ENCODE assay signal across 11 cellular contexts in the genomic region with DNA sequence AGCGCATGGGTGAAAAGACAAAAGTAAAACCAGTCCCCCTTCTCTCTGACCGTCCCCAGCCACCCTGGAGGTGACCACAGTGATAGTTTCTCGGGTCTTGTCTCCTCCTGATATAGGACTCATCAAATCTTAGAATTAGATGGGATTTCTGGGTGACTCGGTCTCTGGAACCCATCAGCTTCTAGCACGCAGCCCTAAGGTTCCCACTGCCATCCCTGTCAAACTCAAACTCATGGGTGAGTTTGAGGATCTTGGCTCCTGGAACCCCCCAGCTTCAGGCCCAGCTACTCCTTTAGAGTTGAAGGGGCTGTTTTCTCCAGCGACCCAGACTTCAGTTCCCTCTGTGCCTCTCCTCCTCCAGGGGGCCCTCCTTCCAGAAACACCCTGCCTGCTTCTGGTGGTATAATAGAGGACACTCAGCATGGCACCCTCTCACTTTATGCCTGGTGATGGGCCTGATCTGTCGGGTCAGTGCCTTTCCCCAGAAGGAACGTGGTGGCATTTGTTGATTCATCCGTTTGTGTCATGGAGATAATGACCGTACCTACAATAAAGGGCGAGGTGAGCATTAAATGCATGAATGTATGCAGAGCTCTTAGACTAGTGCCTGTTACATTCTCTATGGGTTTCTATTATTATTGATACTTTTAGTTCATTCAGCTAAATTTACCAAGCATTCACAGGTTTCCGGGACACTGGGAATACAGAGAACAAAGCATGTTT. TPM values are rescaled to one million over a fixed set of nuclear protein-coding genes. Genes with fewer than 3 reads are reported as not detected.
DNase-seq lines count a peak whose midpoint lies in the region; ATAC-seq and TF ChIP-seq lines count a peak whose summit lies in the region.
"Had no signal": no experiment of that assay in that cellular context is flagged by ENCODE, and none has a peak within 500 bp of the region (broad histone marks: within the 10 kb centered on the region; RNA-seq: fewer than 3 reads in every experiment).

No MANE protein-coding gene starts in this region.

- intact Hi-C loops in natural killer cell (cut with micrococcal nuclease) = loop anchor here (2.0 kb wide), 1 partner anchor 151 kb away; no protein-coding TSS in a partner anchor

- H3K4me1 ChIP-seq in iPS-18a (ENCODE audit: control insufficient read depth, low read depth, low read length) (peaks cover 10% of the 10 kb centered on the region), smooth muscle cell (ENCODE audit: low read depth) (peaks cover 8% of the 10 kb centered on the region)

- H3K4me3 ChIP-seq in LNCaP clone FGC (ENCODE audit: low read depth, low read length) (no peak overlapping the region), iPS-18a (ENCODE audit: low read length) (no peak overlapping the region), smooth muscle cell (no peak overlapping the region)

- H3K27ac ChIP-seq in iPS-18a (ENCODE audit: low read length) (no peak overlapping the region), smooth muscle cell (ENCODE audit: low read depth) (peak overlapping the region; percentile 77)

- H3K27me3 Mint-ChIP-seq in brain (peaks cover 2% of the 10 kb centered on the region), natural killer cell (ENCODE audit: low read depth in 2 of 2) (no peaks in the 10 kb centered on the region)
- no peaks in the 10 kb centered on the region for H3K27me3 Mint-ChIP-seq in stimulated activated naive B cell treated with anti-CD40 and anti-IgM and Interleukin-4, amounts not matched to agents 10 μg/mL and 1 μg/mL and 100 μg/mL, for 72 hours
- H3K27me3 Mint-ChIP-seq: activated CD4-positive, alpha-beta T cell treated with anti-CD3 and anti-CD28 coated beads for 36 hours had no signal

- peak overlapping the region in 3 of 5 experiments; percentile 60 to 75 (median 74) for H3K27ac Mint-ChIP-seq in brain
- no peak overlapping the region for H3K27ac Mint-ChIP-seq in natural killer cell
- no peak overlapping the region for H3K27ac Mint-ChIP-seq in stimulated activated naive B cell treated with anti-CD40 and anti-IgM and Interleukin-4, amounts not matched to agents 10 μg/mL and 1 μg/mL and 100 μg/mL, for 72 hours
- H3K27ac Mint-ChIP-seq: activated CD4-positive, alpha-beta T cell treated with anti-CD3 and anti-CD28 coated beads for 36 hours had no signal

- no peak overlapping the region for H3K4me3 Mint-ChIP-seq in brain
- H3K4me3 Mint-ChIP-seq in natural killer cell = no peak overlapping the region
- H3K4me3 Mint-ChIP-seq in stimulated activated naive B cell treated with anti-CD40 and anti-IgM and Interleukin-4, amounts not matched to agents 10 μg/mL and 1 μg/mL and 100 μg/mL, for 72 hours = no peak overlapping the region
- H3K4me3 Mint-ChIP-seq: activated CD4-positive, alpha-beta T cell treated with anti-CD3 and anti-CD28 coated beads for 36 hours; activated T-cell treated with anti-CD3 and anti-CD28 coated beads, Interleukin-2, amount 50 U/mL, for 4 hours had no signal

- H3K79me2 ChIP-seq in smooth muscle cell (ENCODE audit: low read depth) = no peaks in the 10 kb centered on the region

- DNase-seq in LNCaP clone FGC (ENCODE audit: low read depth) (no peak), smooth muscle cell (lab: John Stamatoyannopoulos, UW; ENCODE audit: unreplicated experiment) (no peak), natural killer cell (no peak)
- DNase-seq in stimulated activated naive B cell treated with anti-CD40 and anti-IgM and Interleukin-4, amounts not matched to agents 10 μg/mL and 1 μg/mL and 100 μg/mL, for 72 hours = no peak
- DNase-seq: NCI-H524 treated with DMSO at 0.1 percent for 48 hours had no signal

- H3K36me3 ChIP-seq in iPS-18a (ENCODE audit: control insufficient read depth, low read depth, low read length) = peaks cover 35% of the 10 kb centered on the region
- H3K36me3 ChIP-seq in smooth muscle cell (ENCODE audit: low read depth) = no peaks in the 10 kb centered on the region

- WGBS in smooth muscle cell (ENCODE audit: low lambda C conversion rate) = 89% methylated on average over 12 of the region's 12 CpGs

- H3K9me3 ChIP-seq in iPS-18a (ENCODE audit: control insufficient read depth, low read depth, low read length) (no peaks in the 10 kb centered on the region), smooth muscle cell (replicated peaks; ENCODE audit: low read depth) (no peaks in the 10 kb centered on the region)

- H3K4me1 Mint-ChIP-seq in brain (peaks cover 23% of the 10 kb centered on the region), natural killer cell (peaks cover 0 to 3% of the 10 kb centered on the region in 2 donors)
- peaks cover 5 to 14% of the 10 kb centered on the region in 2 donors for H3K4me1 Mint-ChIP-seq in stimulated activated naive B cell treated with anti-CD40 and anti-IgM and Interleukin-4, amounts not matched to agents 10 μg/mL and 1 μg/mL and 100 μg/mL, for 72 hours
- H3K4me1 Mint-ChIP-seq: activated CD4-positive, alpha-beta T cell treated with anti-CD3 and anti-CD28 coated beads for 36 hours had no signal

- H3K36me3 Mint-ChIP-seq in brain (peaks cover 31% of the 10 kb centered on the region), natural killer cell (no peaks in the 10 kb centered on the region)
- H3K36me3 Mint-ChIP-seq in stimulated activated naive B cell treated with anti-CD40 and anti-IgM and Interleukin-4, amounts not matched to agents 10 μg/mL and 1 μg/mL and 100 μg/mL, for 72 hours = peaks cover 54 to 68% of the 10 kb centered on the region in 2 donors

- H2AFZ ChIP-seq in smooth muscle cell (ENCODE audit: low read depth) = peak overlapping the region; percentile 0

- no peaks in the 10 kb centered on the region for H4K20me1 ChIP-seq in smooth muscle cell (ENCODE audit: low read depth)

- no peaks in the 10 kb centered on the region for H3K27me3 ChIP-seq in iPS-18a (ENCODE audit: control insufficient read depth, insufficient read depth, low read length)
- no peaks in the 10 kb centered on the region for H3K27me3 ChIP-seq in smooth muscle cell (ENCODE audit: low read depth)

- TF ChIP-seq CTCF in LNCaP clone FGC (IDR thresholded peaks at IDR 0.05; ENCODE audit: control insufficient read depth, extremely low read depth, insufficient read depth) = 0 out of 2 replicates have a peak, but pooled peaks have one; percentile 6
- no peak for TF ChIP-seq CTCF in brain (conservative IDR thresholded peaks at IDR 0.05)
- TF ChIP-seq CTCF in smooth muscle cell (IDR thresholded peaks at IDR 0.05; ENCODE audit: borderline replicate concordance, insufficient read depth, poor library complexity, severe bottlenecking) = no peak
- TF ChIP-seq CTCF in natural killer cell (IDR thresholded peaks at IDR 0.05) = no peak

- ATAC-seq in GM21515 (IDR thresholded peaks at IDR 0.05; ENCODE audit: unreplicated experiment) = no peak
- ATAC-seq in natural killer cell = no peak
- ATAC-seq in HG03095 (IDR thresholded peaks at IDR 0.05; ENCODE audit: unreplicated experiment) = no peak
- ATAC-seq in stimulated activated naive B cell treated with anti-CD40 and anti-IgM and Interleukin-4, amounts not matched to agents 10 μg/mL and 1 μg/mL and 100 μg/mL, for 72 hours (replicated peaks) = no peak

- H3K4me2 ChIP-seq in smooth muscle cell = peak overlapping the region; percentile 3

- H3K9me3 Mint-ChIP-seq in brain = peaks cover 0 to 20% (median 8%) of the 10 kb centered on the region in 5 experiments
- H3K9me3 Mint-ChIP-seq in natural killer cell = no peaks in the 10 kb centered on the region
- H3K9me3 Mint-ChIP-seq in stimulated activated naive B cell treated with anti-CD40 and anti-IgM and Interleukin-4, amounts not matched to agents 10 μg/mL and 1 μg/mL and 100 μg/mL, for 72 hours = peaks cover 0 to 5% of the 10 kb centered on the region in 2 donors
- H3K9me3 Mint-ChIP-seq: activated T-cell treated with anti-CD3 and anti-CD28 coated beads, Interleukin-2, amount 50 U/mL, for 4 hours had no signal

- peak overlapping the region; percentile 38 for H3K9ac ChIP-seq in iPS-18a (ENCODE audit: low read length)
- H3K9ac ChIP-seq in smooth muscle cell (ENCODE audit: low read depth) = peak overlapping the region; percentile 63

- H3F3A ChIP-seq in smooth muscle cell (ENCODE audit: low read depth) = no peaks in the 10 kb centered on the region

RNA-seq across cellular contexts. Expression of a gene that starts 31.7 kb away (rescaled TPM):
- polyA plus RNA-seq in brain (ENCODE audit: insufficient read depth, low read depth, low replicate concordance) = 66.6 TPM
- total RNA-seq in smooth muscle cell = 7.4 and 28.7 TPM in 2 replicates
- 23.1 and 31.9 TPM in 2 replicates for polyA plus RNA-seq in smooth muscle cell
- 10 to 100 TPM; 59.3 to 73.8 (median 61.5) TPM for total RNA-seq in natural killer cell

RNA-seq across cellular contexts. Expression of a gene that starts 50.7 kb away (rescaled TPM):
- 11.0 TPM for polyA plus RNA-seq in brain (ENCODE audit: insufficient read depth, low read depth, low replicate concordance)
- 11.7 and 13.7 TPM in 2 replicates for total RNA-seq in smooth muscle cell
- polyA plus RNA-seq in smooth muscle cell = 7.7 and 9.8 TPM in 2 replicates
- 10 to 100 TPM in 2 of 3 donors, 1 to 10 TPM in 1; 7.5 to 61.6 (median 15.9) TPM for total RNA-seq in natural killer cell

Comparison
In these comparisons a context has a peak if more than half of its experiments do, and no peak if none do; other contexts are left out.
1. H3K27ac Mint-ChIP-seq: peak in brain (3 of 5); none in natural killer cell (0 of 2) and stimulated activated naive B cell treated with anti-CD40 and anti-IgM and Interleukin-4, amounts not matched to agents 10 μg/mL and 1 μg/mL and 100 μg/mL, for 72 hours (single experiment).